In the genomic region with DNA sequence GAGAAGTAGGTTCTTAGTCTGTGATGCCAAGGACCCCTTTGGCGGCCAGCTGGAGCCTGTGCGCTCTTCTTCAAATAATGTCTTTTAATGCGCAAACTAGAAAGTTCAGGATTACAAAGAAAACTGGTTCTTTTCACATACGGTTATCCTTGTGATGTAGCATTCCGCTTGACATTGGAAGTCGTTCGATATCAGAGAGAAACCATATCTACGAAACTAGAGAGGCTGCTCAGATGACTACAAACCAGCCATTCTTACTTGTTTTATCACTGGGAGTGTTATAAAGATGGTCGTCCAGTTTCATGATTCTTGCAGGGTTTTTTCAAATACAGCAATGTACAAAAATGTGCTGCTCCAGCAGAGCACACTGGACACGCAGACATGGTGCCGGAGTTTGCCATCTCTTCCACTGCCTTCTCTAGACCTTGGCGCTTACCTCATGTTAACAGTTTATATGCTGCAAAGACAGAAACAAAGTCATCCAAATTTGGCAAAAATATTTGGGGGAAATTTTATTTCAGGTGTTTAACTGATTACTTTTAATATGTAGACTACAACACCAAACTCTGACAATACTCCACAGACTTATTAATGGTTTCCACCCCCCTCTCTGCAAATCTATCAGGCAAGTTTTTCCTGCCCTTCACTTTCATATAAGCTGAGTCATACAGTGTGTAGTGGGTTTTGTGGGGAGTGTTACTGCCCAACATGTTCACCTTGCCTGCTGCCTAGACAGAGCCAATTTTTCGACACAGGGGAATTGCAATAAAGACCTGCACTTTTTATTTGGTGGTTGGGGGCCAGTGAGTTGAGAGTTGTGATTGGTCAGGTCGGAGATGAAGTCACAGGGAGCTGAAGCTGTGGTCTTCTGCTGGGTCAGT, we compare ENCODE assay signal across 12 cellular contexts.
DNase-seq lines count a peak whose midpoint lies in the region; ATAC-seq, FAIRE-seq and TF ChIP-seq lines count a peak whose summit lies in the region.
"Had no signal": no experiment of that assay in that cellular context is flagged by ENCODE, and none has a peak within 500 bp of the region (broad histone marks: within the 10 kb centered on the region; RNA-seq: fewer than 3 reads in every experiment).

No MANE protein-coding gene starts in this region.

- TF ChIP-seq CTCF in CD14-positive monocyte (IDR thresholded peaks at IDR 0.05) (no peak), GM12878 (IDR thresholded peaks at IDR 0.05 in 2 of 3, conservative IDR thresholded peaks at IDR 0.05 in 1 of 3; ENCODE audit: control insufficient read depth in 2 of 3, extremely low read depth in 1 of 3, insufficient read depth in 1 of 3, low read depth in 3 of 3, low read length in 3 of 3) (no peak)

- peaks cover 30 to 58% (median 40%) of the 10 kb centered on the region in 3 donors for H3K27me3 Mint-ChIP-seq in CD14-positive monocyte (ENCODE audit: low read depth in 3 of 3)
- peaks cover 31% of the 10 kb centered on the region for H3K27me3 Mint-ChIP-seq in IgD-negative memory B cell

- H2AFZ ChIP-seq in GM12878 (ENCODE audit: control insufficient read depth, low read depth, low read length) = no peak overlapping the region
- H2AFZ ChIP-seq in mesenchymal stem cell (ENCODE audit: low read depth, low read length) = no peak overlapping the region

- SMC1A ChIA-PET in GM12878 (lab: Charles Lee; ENCODE audit: uncharacterized antibody, unreplicated experiment) = no interaction called here

- H3K4me3 Mint-ChIP-seq in CD14-positive monocyte (peak overlapping the region; percentile 37 to 95), IgD-negative memory B cell (peak overlapping the region in 3 of 4 donors; percentile 12 to 93 (median 18))

- no peak overlapping the region for H3K4me2 ChIP-seq in GM12878 (ENCODE audit: control insufficient read depth, insufficient read depth)
- peak overlapping the region; percentile 56 for H3K4me2 ChIP-seq in mesenchymal stem cell (ENCODE audit: low read length, poor library complexity, severe bottlenecking)

- H2BK12ac ChIP-seq in mesenchymal stem cell (ENCODE audit: low read length in 2 of 2) = no peak overlapping the region

- peaks cover 19% of the 10 kb centered on the region for H3K4me1 Mint-ChIP-seq in CD14-positive monocyte
- H3K4me1 Mint-ChIP-seq in IgD-negative memory B cell = peaks cover 6 to 13% (median 12%) of the 10 kb centered on the region in 3 donors

- H2BK15ac ChIP-seq in mesenchymal stem cell (ENCODE audit: low read depth, poor library complexity, severe bottlenecking) = no peak overlapping the region

- H3K4me3 ChIP-seq in GM12878 = no peak overlapping the region
- peak overlapping the region in 1 of 2 experiments; percentile 67 for H3K4me3 ChIP-seq in mesenchymal stem cell (ENCODE audit: insufficient read depth in 1 of 2, low read depth in 1 of 2, low read length in 2 of 2)
- H3K4me3 ChIP-seq: lung, upper lobe of right lung had no signal

- no peak overlapping the region for H3K23ac ChIP-seq in mesenchymal stem cell (ENCODE audit: low read length in 2 of 2)

- 0 out of 3 replicates have a peak, but pooled peaks have one; percentile 32 for ATAC-seq in GM12878

- in situ Hi-C loops in GM12878 (cut with MboI) = no loop called here

- H3K9me3 ChIP-seq in GM12878 (replicated peaks; ENCODE audit: control insufficient read depth, insufficient read depth, low read length) (no peaks in the 10 kb centered on the region; the same call in 2 of the 3 replicates), mesenchymal stem cell (ENCODE audit: control insufficient read depth, low read length) (no peaks in the 10 kb centered on the region)
- H3K9me3 ChIP-seq: upper lobe of right lung had no signal

- WGBS in GM12878 (ENCODE audit: insufficient coverage, insufficient replicate concordance, low lambda C conversion rate, missing lambda C conversion rate) = 78% methylated on average over 14 of the region's 14 CpGs
- WGBS in mesenchymal stem cell = 78% methylated on average over 13 of the region's 14 CpGs

- no peaks in the 10 kb centered on the region; the same call in 1 of the 2 replicates for H4K20me1 ChIP-seq in GM12878 (ENCODE audit: control insufficient read depth, insufficient read depth)

- RAD21 ChIA-PET in GM12878 (lab: Charles Lee; ENCODE audit: unreplicated experiment) = no interaction called here

- intact Hi-C loops in CD14-positive monocyte (cut with micrococcal nuclease) (no loop called here), GM12878 (cut with micrococcal nuclease; ENCODE audit: unreplicated experiment) (no loop called here)

- H3K27me3 ChIP-seq in GM12878 (replicated peaks in 1 of 2; ENCODE audit: control insufficient read depth in 2 of 2, insufficient read depth in 2 of 2, low read length in 1 of 2) = peaks cover 5 to 8% of the 10 kb centered on the region in 2 experiments; a peak in 3 of 4 replicates
- peaks cover 10 to 27% of the 10 kb centered on the region in 2 experiments for H3K27me3 ChIP-seq in mesenchymal stem cell (ENCODE audit: control insufficient read depth in 1 of 2, insufficient read depth in 1 of 2, low read length in 2 of 2)

- TF ChIP-seq POLR2A in GM12878 (IDR thresholded peaks at IDR 0.05; ENCODE audit: low read depth, low read length) = no peak

- TF ChIP-seq RAD21 in GM12878 (IDR thresholded peaks at IDR 0.05; ENCODE audit: insufficient read depth, low read depth, low read length) = no peak

- H3K36me3 ChIP-seq in GM12878 (ENCODE audit: control insufficient read depth in 2 of 2, insufficient read depth in 2 of 2, low read length in 1 of 2) = no peaks in the 10 kb centered on the region
- H3K36me3 ChIP-seq in mesenchymal stem cell (ENCODE audit: control insufficient read depth in 1 of 2, insufficient read depth in 2 of 2, low read depth in 1 of 2, low read length in 2 of 2) = no peaks in the 10 kb centered on the region
- H3K36me3 ChIP-seq: upper lobe of right lung had no signal

- H3K4ac ChIP-seq in mesenchymal stem cell (ENCODE audit: low read depth in 1 of 2, low read length in 2 of 2) = no peak overlapping the region

- FAIRE-seq in GM12878 (lab: Jason Lieb, UNC) = no peak

- no peak overlapping the region for H3K14ac ChIP-seq in mesenchymal stem cell (ENCODE audit: low read length in 2 of 2)

- H4K91ac ChIP-seq in mesenchymal stem cell (ENCODE audit: low read length) = no peak overlapping the region

- H2AK5ac ChIP-seq in mesenchymal stem cell (ENCODE audit: low read length, severe bottlenecking) = no peak overlapping the region

- H3K4me1 ChIP-seq in GM12878 (ENCODE audit: control insufficient read depth, insufficient read depth, low read length) (no peaks in the 10 kb centered on the region), mesenchymal stem cell (ENCODE audit: control insufficient read depth, insufficient read depth, low read depth, low read length) (peaks cover 11% of the 10 kb centered on the region)

- no peak overlapping the region for H3K18ac ChIP-seq in mesenchymal stem cell (ENCODE audit: low read depth in 1 of 2, low read length in 2 of 2)

- H2BK5ac ChIP-seq in mesenchymal stem cell (ENCODE audit: low read depth, low read length, poor library complexity, severe bottlenecking) = no peak overlapping the region

- peaks cover 0 to 8% (median 2%) of the 10 kb centered on the region in 7 donors for H3K9me3 Mint-ChIP-seq in CD14-positive monocyte
- no peaks in the 10 kb centered on the region for H3K9me3 Mint-ChIP-seq in IgD-negative memory B cell

- H3K27ac ChIP-seq in GM12878 (ENCODE audit: control insufficient read depth, insufficient read depth) (no peak overlapping the region), mesenchymal stem cell (ENCODE audit: low read length, poor library complexity, severe bottlenecking) (no peak overlapping the region)
- H3K27ac ChIP-seq: upper lobe of right lung had no signal

- H2BK120ac ChIP-seq in mesenchymal stem cell (ENCODE audit: low read depth, low read length) = no peak overlapping the region

- no peak for DNase-seq in CD14-positive monocyte (ENCODE audit: low spot score)
- no peak for DNase-seq in GM12878 (ENCODE audit: low read depth, low spot score)
- no peak for DNase-seq in mesenchymal stem cell
- DNase-seq in DMS53 (lab: John Stamatoyannopoulos, UW) = no peak
- no peak for DNase-seq in nucleus accumbens (lab: John Stamatoyannopoulos, UW)
- no peak for DNase-seq in COR-L47 (lab: John Stamatoyannopoulos, UW)
- DNase-seq in SKM-1 treated with dmso at 0.1 percent for 144 hours (lab: John Stamatoyannopoulos, UW; ENCODE audit: unreplicated experiment) = no peak
- DNase-seq: NCI-H2029 treated with DMSO at 0.1 percent for 48 hours, Right ventricle myocardium superior had no signal

- H3K79me1 ChIP-seq in mesenchymal stem cell (replicated peaks; ENCODE audit: low read length, poor library complexity, severe bottlenecking) = no peaks in the 10 kb centered on the region

- H4K8ac ChIP-seq in mesenchymal stem cell (ENCODE audit: low read length) = no peak overlapping the region

- H3K9ac ChIP-seq in GM12878 (ENCODE audit: control insufficient read depth, insufficient read depth, low read length) (no peak overlapping the region), mesenchymal stem cell (ENCODE audit: low read length) (no peak overlapping the region)

- POLR2A ChIA-PET in GM12878 (lab: Charles Lee) = interaction anchor here (1.2 kb wide), 1 partner anchor 10 kb away, joined by 3 read pairs; no protein-coding TSS in a partner anchor

- TF ChIP-seq EP300 in GM12878 (IDR thresholded peaks at IDR 0.05; ENCODE audit: borderline replicate concordance in 1 of 2, control insufficient read depth in 1 of 2, low read depth in 2 of 2, low read length in 2 of 2) = no peak

- no TSS peak for BruUV-seq in GM12878 (replicated peaks; lab: Mats Ljungman, UMichigan)

- H3K79me2 ChIP-seq in GM12878 (ENCODE audit: control insufficient read depth, insufficient read depth, low read length) = no peaks in the 10 kb centered on the region

- H3K36me3 Mint-ChIP-seq in CD14-positive monocyte (peaks cover 0 to 10% of the 10 kb centered on the region in 2 donors), IgD-negative memory B cell (peaks cover 2% of the 10 kb centered on the region)

- no peak overlapping the region for H3K27ac Mint-ChIP-seq in CD14-positive monocyte
- peak overlapping the region in 2 of 3 donors; percentile 45 to 53 for H3K27ac Mint-ChIP-seq in IgD-negative memory B cell

- CTCF ChIA-PET in GM12878 (lab: Yijun Ruan, JAX) = no interaction called here

TF ChIP-seq in GM12878, 131 proteins besides CTCF, POLR2A, EP300 and RAD21:
- TF ChIP-seq RUNX3 (IDR thresholded peaks at IDR 0.05; ENCODE audit: low read length) (peak; percentile 46), NFXL1 (IDR thresholded peaks at IDR 0.05; ENCODE audit: borderline replicate concordance) (no peak), YBX1 (IDR thresholded peaks at IDR 0.05) (no peak)

Comparison
In these comparisons a context has a peak if more than half of its experiments do, and no peak if none do; other contexts are left out.
1. H3K27ac Mint-ChIP-seq: peak in IgD-negative memory B cell (2 of 3); none in CD14-positive monocyte (0 of 7).